ENCODE assay signal across 8 cellular contexts in genomic region chr1:27659497-27660299, GRCh38. TPM values are rescaled to one million over a fixed set of nuclear protein-coding genes. Genes with fewer than 3 reads are reported as not detected.
DNase-seq lines count a peak whose midpoint lies in the region; ATAC-seq lines count a peak whose summit lies in the region.

No MANE protein-coding gene starts in this region.

- H3K4me1 ChIP-seq in ACC112 (ENCODE audit: control insufficient read depth, insufficient read depth, low read length, unreplicated experiment): peaks cover 44% of the 10 kb centered on the region

- no peaks in the 10 kb centered on the region for H3K9me3 Mint-ChIP-seq in activated CD4-positive, alpha-beta T cell treated with anti-CD3 and anti-CD28 coated beads for 36 hours (ENCODE audit: low read depth)

- intact Hi-C loops in activated CD4-positive, alpha-beta T cell treated with anti-CD3 and anti-CD28 coated beads for 36 hours (cut with DNase I, micrococcal nuclease): loop anchor here in 1 of 2 experiments (1.0 kb wide), 2 partner anchors 22 to 337 kb away; partner anchors contain the start of gene TMEM222

- H3K4me3 Mint-ChIP-seq in activated CD4-positive, alpha-beta T cell treated with anti-CD3 and anti-CD28 coated beads for 36 hours: peak overlapping the region; percentile 81

- no peaks in the 10 kb centered on the region for H3K36me3 ChIP-seq in ACC112 (ENCODE audit: insufficient read depth, low read length)

- peak; percentile 53 for ATAC-seq in GM18861 (IDR thresholded peaks at IDR 0.05; ENCODE audit: unreplicated experiment)
- ATAC-seq in HG03066 (IDR thresholded peaks at IDR 0.05; ENCODE audit: low read depth, unreplicated experiment): peak; percentile 56
- ATAC-seq in activated CD4-positive, alpha-beta T cell treated with anti-CD3 and anti-CD28 coated beads for 36 hours: peak; percentile 61

- peaks cover 2% of the 10 kb centered on the region for H3K36me3 Mint-ChIP-seq in activated CD4-positive, alpha-beta T cell treated with anti-CD3 and anti-CD28 coated beads for 36 hours (ENCODE audit: low read depth)

- H3K27ac Mint-ChIP-seq in activated CD4-positive, alpha-beta T cell treated with anti-CD3 and anti-CD28 coated beads for 36 hours: peak overlapping the region; percentile 97

- no peak overlapping the region for H2AFZ ChIP-seq in ACC112 (ENCODE audit: low read length, unreplicated experiment)

- CTCF ChIA-PET in activated CD4-positive, alpha-beta T cell treated with anti-CD3 and anti-CD28 coated beads for 36 hours (lab: Charles Lee): interaction anchor here (0.6 to 3.8 kb wide), 8 partner anchors 10 to 365 kb away, joined by 3 to 172 read pairs (median 4); partner anchors contain the start of gene AHDC1

- no peaks in the 10 kb centered on the region for H3K27me3 Mint-ChIP-seq in activated CD4-positive, alpha-beta T cell treated with anti-CD3 and anti-CD28 coated beads for 36 hours

- H3K27ac ChIP-seq in ACC112 (ENCODE audit: low read depth, low read length): peak overlapping the region; percentile 98

- no peaks in the 10 kb centered on the region for H3K79me2 ChIP-seq in ACC112 (ENCODE audit: control insufficient read depth, insufficient read depth, low read length, unreplicated experiment)

- H3K4me3 ChIP-seq in ACC112 (ENCODE audit: low read depth, low read length): peak overlapping the region; percentile 74

- H3K27me3 ChIP-seq in ACC112 (ENCODE audit: insufficient read depth, low read length): no peaks in the 10 kb centered on the region

- peaks cover 46% of the 10 kb centered on the region for H3K4me1 Mint-ChIP-seq in activated CD4-positive, alpha-beta T cell treated with anti-CD3 and anti-CD28 coated beads for 36 hours

- DNase-seq in NCI-H2227 (lab: John Stamatoyannopoulos, UW; ENCODE audit: unreplicated experiment): peak; percentile 95
- DNase-seq in activated CD4-positive, alpha-beta T cell treated with anti-CD3 and anti-CD28 coated beads for 36 hours: peak; percentile 92
- peak; percentile 93 for DNase-seq in cerebellum (ENCODE audit: low spot score)
- DNase-seq in kidney tubule cell (ENCODE audit: low spot score): peak; percentile 78
- peak; percentile 62 to 67 for DNase-seq in stimulated activated CD4-positive, alpha-beta T cell treated with anti-CD3 and anti-CD28 coated beads, Interleukin-1b, Interleukin-23, amount 100 ng/mL, for 1 hour (ENCODE audit: low read depth in 2 of 2)

- POLR2A ChIA-PET in activated CD4-positive, alpha-beta T cell treated with anti-CD3 and anti-CD28 coated beads for 36 hours (lab: Charles Lee): no interaction called here

RNA-seq across cellular contexts. Expression of gene IFI6, which starts 12.3 kb away (rescaled TPM):
- total RNA-seq in activated CD4-positive, alpha-beta T cell treated with anti-CD3 and anti-CD28 coated beads for 36 hours: 10 to 100 TPM; 41.8 to 62.5 TPM
- 12.8 TPM for total RNA-seq in cerebellum

RNA-seq across cellular contexts. Expression of gene FGR, which starts 24.7 kb away (rescaled TPM):
- under 1 TPM in 1 of 2 experiments, not detected in 1; 0.11 TPM for total RNA-seq in activated CD4-positive, alpha-beta T cell treated with anti-CD3 and anti-CD28 coated beads for 36 hours
- 1.9 TPM for total RNA-seq in cerebellum

RNA-seq across cellular contexts. Expression of gene AHDC1, which starts 55.8 kb away (rescaled TPM):
- 10 to 100 TPM; 10.3 to 12.1 TPM for total RNA-seq in activated CD4-positive, alpha-beta T cell treated with anti-CD3 and anti-CD28 coated beads for 36 hours
- total RNA-seq in cerebellum: 26.5 TPM

Comparison
In these comparisons a context has a peak if more than half of its experiments do, and no peak if none do; other contexts are left out.
1. Peak in every context shown above with its lines: DNase-seq, ATAC-seq, H3K4me3 ChIP-seq and H3K27ac ChIP-seq.